Comparison of ENCODE assay signal across 8 cellular contexts in the genomic region with DNA sequence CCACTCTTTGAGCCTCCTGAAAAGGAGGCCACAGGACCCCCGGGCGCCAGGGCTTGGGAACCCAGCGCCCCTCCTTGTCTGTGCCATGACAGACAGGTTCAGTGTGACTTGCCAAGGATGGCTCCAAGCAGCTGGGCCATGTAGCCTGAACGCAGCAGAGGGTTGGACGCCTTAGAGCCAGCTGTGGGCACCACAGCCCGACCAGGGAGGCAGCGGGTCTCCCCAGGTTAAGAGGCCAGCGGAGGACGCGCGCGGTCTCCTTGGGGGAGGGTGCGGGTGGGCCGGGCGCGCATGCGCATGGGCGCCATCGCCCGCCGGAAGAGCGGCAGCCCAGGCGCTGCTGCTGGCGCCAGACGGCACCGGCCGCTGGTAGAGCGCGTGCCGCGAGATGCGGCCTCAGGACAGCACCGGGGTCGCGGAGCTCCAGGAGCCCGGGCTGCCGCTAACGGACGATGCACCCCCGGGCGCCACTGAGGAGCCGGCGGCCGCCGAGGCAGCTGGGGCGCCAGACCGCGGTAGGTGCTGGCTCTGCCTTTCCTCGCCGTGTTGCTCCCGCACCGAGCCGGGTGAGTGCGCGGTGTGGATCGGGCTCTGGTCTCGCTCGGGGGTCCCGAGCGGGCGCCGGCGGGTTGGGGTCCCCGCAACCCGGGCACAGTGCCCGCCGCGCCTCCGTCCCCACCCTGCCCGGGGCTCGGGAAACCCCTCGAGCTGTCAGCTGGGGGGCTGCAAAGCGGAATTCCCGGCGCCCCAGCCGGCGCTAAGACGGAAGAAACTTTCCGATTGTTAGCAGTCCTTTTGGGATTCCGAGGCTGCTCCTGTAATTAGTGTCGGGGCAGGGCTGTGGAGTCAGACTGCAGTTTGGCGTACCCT. TPM values are rescaled to one million over a fixed set of nuclear protein-coding genes. Genes with fewer than 3 reads are reported as not detected.
DNase-seq lines count a peak whose midpoint lies in the region; ATAC-seq and TF ChIP-seq lines count a peak whose summit lies in the region.

SLC35G1 (plus strand) TSS at position 333 of the 870 bp plus-strand sequence; CDS start at position 389, 56 bp downstream.

- H3K9me3 ChIP-seq in AG04450 (ENCODE audit: control insufficient read depth, insufficient read depth, low read length) (no peaks in the 10 kb centered on the region), liver (ENCODE audit: control insufficient read depth in 4 of 4, low read length in 3 of 4) (no peaks in the 10 kb centered on the region)

- TF ChIP-seq RAD21 in liver (IDR thresholded peaks at IDR 0.05), result no peak

- H3K9ac ChIP-seq in liver (ENCODE audit: low read depth in 1 of 2, low read length in 2 of 2), result peak within 1 kb of the TSS; percentile 42 to 75

- peaks cover 0 to 20% (median 9%) of the 10 kb centered on the region in 4 donors for H3K4me1 ChIP-seq in liver (ENCODE audit: control insufficient read depth in 4 of 4, insufficient read depth in 4 of 4, low read length in 3 of 4)

- under 1% methylated on average over 82 of the region's 82 CpGs for WGBS in liver

- DNase-seq in AG04450 (ENCODE audit: low read depth, low spot score) (no peak), NCI-H2227 treated with DMSO at 0.1 percent for 48 hours (lab: John Stamatoyannopoulos, UW) (peak; percentile 48), coronary artery (ENCODE audit: low spot score) (no peak)
- DNase-seq in activated CD4-positive, alpha-beta T cell treated with anti-CD3 and anti-CD28 coated beads for 4 hours, result peak; percentile 64 to 73
- DNase-seq in stimulated activated CD4-positive, alpha-beta T cell treated with anti-CD3 and anti-CD28 coated beads, Interleukin-4, amount 100 ng/mL, for 1 hour, result peak; percentile 74

- CTCF ChIA-PET in AG04450 (lab: Charles Lee), result interaction anchor here (0.7 to 3.2 kb wide), 6 partner anchors 17 to 550 kb away, joined by 3 to 18 read pairs (median 5); no protein-coding TSS in a partner anchor

- ATAC-seq in GM18861 (IDR thresholded peaks at IDR 0.05; ENCODE audit: unreplicated experiment) (peak; percentile 90), HG03060 (IDR thresholded peaks at IDR 0.05; ENCODE audit: low read depth, unreplicated experiment) (peak; percentile 71)

- TF ChIP-seq CTCF in AG04450 (IDR thresholded peaks at IDR 0.05; ENCODE audit: low read depth, low read length) (no peak), coronary artery (IDR thresholded peaks at IDR 0.05) (no peak), liver (IDR thresholded peaks at IDR 0.05; ENCODE audit: low read depth, low read length, missing input control) (no peak)

- H3K27me3 ChIP-seq in AG04450 (ENCODE audit: control insufficient read depth, insufficient read depth, low read length), result peaks cover 6% of the 10 kb centered on the region
- no peaks in the 10 kb centered on the region for H3K27me3 ChIP-seq in liver (ENCODE audit: control insufficient read depth in 4 of 4, insufficient read depth in 4 of 4, low read length in 3 of 4)

- POLR2A ChIA-PET in AG04450 (lab: Yijun Ruan, JAX), result interaction anchor here (0.9 to 1.4 kb wide), 2 partner anchors 20 to 510 kb away, joined by 3 read pairs; no protein-coding TSS in a partner anchor

- peak within 1 kb of the TSS; percentile 80 for H3K4me3 ChIP-seq in AG04450 (ENCODE audit: low read depth, low read length)
- H3K4me3 ChIP-seq in coronary artery, result peak within 1 kb of the TSS; percentile 96
- H3K4me3 ChIP-seq in liver (ENCODE audit: low read depth in 1 of 3, low read length in 3 of 3), result peak within 1 kb of the TSS; percentile 65 to 85 (median 78)

- H3K36me3 ChIP-seq in liver (ENCODE audit: control insufficient read depth in 4 of 4, insufficient read depth in 3 of 4, low read depth in 1 of 4, low read length in 3 of 4), result no peaks in the 10 kb centered on the region

- H3K27ac ChIP-seq in AG04450 (ENCODE audit: low read depth, low read length) (no peak within 1 kb of the TSS), coronary artery (peak within 1 kb of the TSS in 1 of 2 donors; percentile 45), liver (ENCODE audit: low read depth in 1 of 2, low read length in 2 of 2) (peak within 1 kb of the TSS in 1 of 2 donors; percentile 40)

TF ChIP-seq in liver, 16 proteins besides CTCF, POLR2A, EP300 and RAD21:
- TF ChIP-seq SP1 (IDR thresholded peaks at IDR 0.05) (no peak), NR2F2 (IDR thresholded peaks at IDR 0.05) (peak; percentile 22)
- TF ChIP-seq, protein P1, sequence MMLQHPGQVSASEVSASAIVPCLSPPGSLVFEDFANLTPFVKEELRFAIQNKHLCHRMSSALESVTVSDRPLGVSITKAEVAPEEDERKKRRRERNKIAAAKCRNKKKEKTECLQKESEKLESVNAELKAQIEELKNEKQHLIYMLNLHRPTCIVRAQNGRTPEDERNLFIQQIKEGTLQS (IDR thresholded peaks at IDR 0.05), result no peak

RNA-seq across cellular contexts. Expression of gene SLC35G1, which starts in this region (rescaled TPM):
- 6.7 and 7.0 TPM in 2 replicates for polyA plus RNA-seq in AG04450 (2011; rRNA removed)
- polyA minus RNA-seq in AG04450 (2011; rRNA and poly(A)+ RNA removed), result 3.5 and 5.9 TPM in 2 replicates
- total RNA-seq in liver, result 1 to 10 TPM; 3.1 to 7.6 TPM
- 1 to 10 TPM; 2.2 to 3.4 TPM for polyA plus RNA-seq in liver

Comparison
In these comparisons a context has a peak if more than half of its experiments do, and no peak if none do; other contexts are left out.
1. DNase-seq: peak in NCI-H2227 treated with DMSO at 0.1 percent for 48 hours (single experiment), activated CD4-positive, alpha-beta T cell treated with anti-CD3 and anti-CD28 coated beads for 4 hours (2 of 2) and stimulated activated CD4-positive, alpha-beta T cell treated with anti-CD3 and anti-CD28 coated beads, Interleukin-4, amount 100 ng/mL, for 1 hour (single experiment); none in AG04450 (single experiment) and coronary artery (single experiment).
2. Peak in every context shown above with its lines, with median percentiles within 50 percentile points of each other: H3K4me3 ChIP-seq.